In genomic region chr14:68723808-68724268, GRCh38 we compare ENCODE assay signal across 1 cellular context.
TF ChIP-seq lines count a peak whose summit lies in the region.

No MANE protein-coding gene starts in this region.

TF ChIP-seq in HepG2, 621 proteins besides CTCF, POLR2A, EP300 and RAD21 (continued from another document):
- TF ChIP-seq CBFB (CRISPR knock-in tag; IDR thresholded peaks at IDR 0.05) (no peak), TCF7L2 (IDR thresholded peaks at IDR 0.05; ENCODE audit: low read depth, low read length) (peak; percentile 41; the same call in 1 of the 2 replicates), FLYWCH1 (CRISPR knock-in tag; IDR thresholded peaks at IDR 0.05) (no peak), ELF3 (CRISPR knock-in tag; IDR thresholded peaks at IDR 0.05) (0 out of 2 replicates have a peak, but pooled peaks have one; percentile 37), HNF4G (IDR thresholded peaks at IDR 0.05; ENCODE audit: borderline replicate concordance, low read depth, low read length) (peak; percentile 57; the same call in 1 of the 2 replicates), HNF4G (CRISPR knock-in tag; IDR thresholded peaks at IDR 0.05; ENCODE audit: borderline replicate concordance, low read depth) (no peak), HES4 (CRISPR knock-in tag; IDR thresholded peaks at IDR 0.05; ENCODE audit: borderline replicate concordance) (no peak), MTERF4 (CRISPR knock-in tag; IDR thresholded peaks at IDR 0.05) (no peak), ZNF513 (CRISPR knock-in tag; conservative IDR thresholded peaks at IDR 0.05) (no peak), TSC22D2 (CRISPR knock-in tag; IDR thresholded peaks at IDR 0.05; ENCODE audit: borderline replicate concordance) (no peak), PLSCR1 (CRISPR knock-in tag; IDR thresholded peaks at IDR 0.05; ENCODE audit: borderline replicate concordance) (no peak), NCOA1 (CRISPR knock-in tag; IDR thresholded peaks at IDR 0.05) (peak; percentile 34; the same call in 1 of the 2 replicates), ZNF512B (CRISPR knock-in tag; IDR thresholded peaks at IDR 0.05; ENCODE audit: borderline replicate concordance) (no peak), ZNF33B (CRISPR knock-in tag; IDR thresholded peaks at IDR 0.05) (no peak), ATAD3A (CRISPR knock-in tag; IDR thresholded peaks at IDR 0.05) (no peak), FOXP1 (IDR thresholded peaks at IDR 0.05) (no peak), FOXP1 (CRISPR knock-in tag; IDR thresholded peaks at IDR 0.05) (peak; percentile 60; the same call in 1 of the 2 replicates), ZNF263 (CRISPR knock-in tag; IDR thresholded peaks at IDR 0.05) (no peak), GFI1 (CRISPR knock-in tag; IDR thresholded peaks at IDR 0.05; ENCODE audit: borderline replicate concordance) (peak; percentile 19; the same call in 1 of the 2 replicates), RNF2 (conservative IDR thresholded peaks at IDR 0.05; ENCODE audit: low read depth) (no peak), SMC3 (IDR thresholded peaks at IDR 0.05; ENCODE audit: low read length) (no peak), NKX3-1 (CRISPR knock-in tag; IDR thresholded peaks at IDR 0.05) (no peak)
